In genomic region chr1:39394059-39394458, GRCh38 we compare ENCODE assay signal across 10 cellular contexts.
DNase-seq lines count a peak whose midpoint lies in the region; ATAC-seq and TF ChIP-seq lines count a peak whose summit lies in the region.
"Had no signal": no experiment of that assay in that cellular context is flagged by ENCODE, and none has a peak within 500 bp of the region (broad histone marks: within the 10 kb centered on the region; RNA-seq: fewer than 3 reads in every experiment).

No MANE protein-coding gene starts in this region.

- H3K36me3 Mint-ChIP-seq in central memory CD8-positive, alpha-beta T cell (ENCODE audit: insufficient read depth) = peaks cover 54% of the 10 kb centered on the region
- peaks cover 20% of the 10 kb centered on the region for H3K36me3 Mint-ChIP-seq in nephron progenitor cell (ENCODE audit: low read depth)

- no peak overlapping the region for H3K4me3 ChIP-seq in BLaER1
- no peak overlapping the region for H3K4me3 ChIP-seq in HUES48 (ENCODE audit: low read depth, low read length)

- peaks cover 85% of the 10 kb centered on the region for H3K4me1 Mint-ChIP-seq in central memory CD8-positive, alpha-beta T cell
- H3K4me1 Mint-ChIP-seq in nephron progenitor cell = peaks cover 75% of the 10 kb centered on the region

- no peaks in the 10 kb centered on the region for H3K9me3 Mint-ChIP-seq in central memory CD8-positive, alpha-beta T cell
- H3K9me3 Mint-ChIP-seq in nephron progenitor cell = no peaks in the 10 kb centered on the region
- H3K9me3 Mint-ChIP-seq: naive B cell had no signal

- no peak for DNase-seq in central memory CD8-positive, alpha-beta T cell (ENCODE audit: low spot score in 2 of 2)
- DNase-seq in nephron progenitor cell (no peak), glomerular visceral epithelial cell (ENCODE audit: extremely low spot score) (no peak), NOMO-1 treated with DMSO at 0.1 percent for 48 hours (lab: John Stamatoyannopoulos, UW; ENCODE audit: unreplicated experiment) (no peak), mesenteric fat pad (ENCODE audit: low spot score) (no peak)
- no peak for DNase-seq in activated effector memory CD4-positive, alpha-beta T cell treated with Interleukin-2 at 50 U/mL for 16 hours
- DNase-seq: naive B cell; stimulated activated CD8-positive, alpha-beta memory T cell treated with anti-CD3 and anti-CD28 coated beads, Interleukin-4, amount 100 ng/mL, for 48 hours had no signal

- H3K27me3 Mint-ChIP-seq in central memory CD8-positive, alpha-beta T cell = no peaks in the 10 kb centered on the region
- H3K27me3 Mint-ChIP-seq in nephron progenitor cell (ENCODE audit: low read depth, poor library complexity) = no peaks in the 10 kb centered on the region
- H3K27me3 Mint-ChIP-seq: naive B cell had no signal

- no peak for ATAC-seq in central memory CD8-positive, alpha-beta T cell (replicated peaks; ENCODE audit: extremely low read depth, poor library complexity, severe bottlenecking)

- TF ChIP-seq CTCF in nephron progenitor cell (IDR thresholded peaks at IDR 0.05) = no peak

- H3K9me3 ChIP-seq in BLaER1 (no peaks in the 10 kb centered on the region), HUES48 (ENCODE audit: control insufficient read depth, insufficient read depth, low read length) (no peaks in the 10 kb centered on the region)

- peaks cover 99% of the 10 kb centered on the region for H4K20me1 ChIP-seq in BLaER1

- peak overlapping the region; percentile 44 for H3K4me3 Mint-ChIP-seq in central memory CD8-positive, alpha-beta T cell
- no peak overlapping the region for H3K4me3 Mint-ChIP-seq in nephron progenitor cell

- H3K4me1 ChIP-seq in BLaER1 = peaks cover 72% of the 10 kb centered on the region
- peaks cover 41% of the 10 kb centered on the region; the same call in 1 of the 2 replicates for H3K4me1 ChIP-seq in HUES48 (ENCODE audit: control insufficient read depth, insufficient read depth, low read length)

- H3K27ac ChIP-seq in BLaER1 = peak overlapping the region; percentile 76; the same call in 1 of the 2 replicates
- H3K27ac ChIP-seq in HUES48 (ENCODE audit: low read depth, low read length) = peak overlapping the region; percentile 14

- peak overlapping the region; percentile 85 for H3K27ac Mint-ChIP-seq in central memory CD8-positive, alpha-beta T cell (ENCODE audit: low read depth)
- peak overlapping the region; percentile 93 for H3K27ac Mint-ChIP-seq in nephron progenitor cell

- peak overlapping the region; percentile 72 for H3K4me2 ChIP-seq in BLaER1

- no peaks in the 10 kb centered on the region for H3K27me3 ChIP-seq in BLaER1
- H3K27me3 ChIP-seq in HUES48 (ENCODE audit: control insufficient read depth, insufficient read depth, low read length) = no peaks in the 10 kb centered on the region

- H3K9ac ChIP-seq in BLaER1 (no peak overlapping the region), HUES48 (ENCODE audit: low read depth, low read length) (no peak overlapping the region)

- peaks cover 56% of the 10 kb centered on the region for H3K36me3 ChIP-seq in BLaER1
- peaks cover 15% of the 10 kb centered on the region for H3K36me3 ChIP-seq in HUES48 (ENCODE audit: control insufficient read depth, insufficient read depth, low read length)
